Comparison of ENCODE assay signal across 11 cellular contexts in the genomic region with DNA sequence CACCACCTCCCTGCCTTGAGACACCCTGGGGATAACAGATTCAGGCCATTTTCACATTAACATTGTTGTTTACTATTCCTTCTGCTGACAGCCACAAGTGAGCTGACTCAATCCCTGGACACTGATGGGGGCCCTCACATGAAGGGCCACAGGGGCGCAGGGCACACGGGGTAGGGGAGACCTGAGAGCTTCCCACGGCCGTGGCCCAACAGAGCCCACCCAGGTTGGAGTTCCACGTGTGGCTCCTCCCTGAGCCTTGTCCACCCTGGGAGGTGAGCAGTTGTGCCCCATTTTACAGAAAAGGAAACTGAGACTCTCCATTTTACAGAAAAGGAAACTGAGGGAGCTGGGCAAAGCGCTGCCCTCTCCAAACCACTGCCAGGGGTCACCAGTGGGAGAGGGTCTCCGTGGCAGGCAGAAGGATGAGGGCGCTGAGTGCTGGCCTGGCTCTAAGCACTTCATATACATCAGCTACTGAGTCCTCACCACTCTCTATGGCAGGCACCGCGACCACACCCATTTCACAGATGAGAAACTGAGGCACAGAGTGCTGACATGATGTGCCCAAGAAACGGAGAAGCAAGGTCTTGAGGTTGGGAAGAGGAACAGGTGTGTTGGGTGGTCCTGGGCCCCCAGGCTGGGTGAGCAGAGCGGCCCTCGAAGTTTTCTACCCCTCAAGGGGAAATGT. TPM values are rescaled to one million over a fixed set of nuclear protein-coding genes. Genes with fewer than 3 reads are reported as not detected.
A peak's percentile ranks its signal among the peaks of the same experiment; 100 is the strongest.
DNase-seq lines count a peak whose midpoint lies in the region; ATAC-seq and TF ChIP-seq lines count a peak whose summit lies in the region.
"Had no signal": no experiment of that assay in that cellular context is flagged by ENCODE, and none has a peak within 500 bp of the region (broad histone marks: within the 10 kb centered on the region; RNA-seq: fewer than 3 reads in every experiment).

No MANE protein-coding gene starts in this region.

- no peak for ATAC-seq in stimulated activated naive CD8-positive, alpha-beta T cell treated with anti-CD3 and anti-CD28 coated beads, Interleukin-15, Interleukin-2, amounts not matched to agents 100 U/mL and 50 U/mL, for 24 hours
- ATAC-seq in naive thymus-derived CD8-positive, alpha-beta T cell, result no peak

- H3K36me3 Mint-ChIP-seq in stimulated activated naive CD8-positive, alpha-beta T cell treated with anti-CD3 and anti-CD28 coated beads, Interleukin-15, Interleukin-2, amounts not matched to agents 100 ng/mL and 50 ng/mL, for 24 hours (ENCODE audit: low read depth), result peaks cover 8% of the 10 kb centered on the region
- peaks cover 0 to 3% (median 0%) of the 10 kb centered on the region in 3 donors for H3K36me3 Mint-ChIP-seq in naive thymus-derived CD8-positive, alpha-beta T cell

- peaks cover 74% of the 10 kb centered on the region for H3K4me1 Mint-ChIP-seq in stimulated activated naive CD8-positive, alpha-beta T cell treated with anti-CD3 and anti-CD28 coated beads, Interleukin-15, Interleukin-2, amounts not matched to agents 100 ng/mL and 50 ng/mL, for 24 hours (ENCODE audit: low read depth)
- H3K4me1 Mint-ChIP-seq in naive thymus-derived CD8-positive, alpha-beta T cell, result peaks cover 44 to 76% (median 72%) of the 10 kb centered on the region in 4 donors

- no peak overlapping the region for H3K4me3 ChIP-seq in vagina
- H3K4me3 ChIP-seq: SJCRH30 had no signal

- H3K9me3 ChIP-seq in vagina, result no peaks in the 10 kb centered on the region
- H3K9me3 ChIP-seq: SJCRH30 had no signal

- H3K27me3 ChIP-seq in vagina, result no peaks in the 10 kb centered on the region
- H3K27me3 ChIP-seq: SJCRH30 had no signal

- no peak for TF ChIP-seq CTCF in vagina (IDR thresholded peaks at IDR 0.05)

- DNase-seq in stimulated activated naive CD8-positive, alpha-beta T cell treated with anti-CD3 and anti-CD28 coated beads, Interleukin-15, Interleukin-2, amounts not matched to agents 100 U/mL and 50 U/mL, for 24 hours, result no peak
- no peak for DNase-seq in naive thymus-derived CD8-positive, alpha-beta T cell
- no peak for DNase-seq in vagina (ENCODE audit: extremely low spot score in 2 of 2)
- no peak for DNase-seq in NOMO-1 (lab: John Stamatoyannopoulos, UW; ENCODE audit: unreplicated experiment in 2 of 2)
- DNase-seq in inferior parietal cortex (ENCODE audit: extremely low spot score), result no peak
- DNase-seq in activated gamma-delta T cell treated with Interleukin-2 at 50 U/mL for 16 hours, result no peak
- DNase-seq: HCEC 1CT, NCI-H2107 had no signal

- intact Hi-C loops in vagina (cut with DNase I), result no loop called here

- H3K27ac ChIP-seq in cingulate gyrus (ENCODE audit: low read depth, low read length) (peak overlapping the region; percentile 48), vagina (peak overlapping the region; percentile 99)
- H3K27ac ChIP-seq: SJCRH30 had no signal

- peak overlapping the region; percentile 90 for H3K27ac Mint-ChIP-seq in stimulated activated naive CD8-positive, alpha-beta T cell treated with anti-CD3 and anti-CD28 coated beads, Interleukin-15, Interleukin-2, amounts not matched to agents 100 ng/mL and 50 ng/mL, for 24 hours
- peak overlapping the region; percentile 66 to 99 (median 88) for H3K27ac Mint-ChIP-seq in naive thymus-derived CD8-positive, alpha-beta T cell

- H3K9me3 Mint-ChIP-seq in stimulated activated naive CD8-positive, alpha-beta T cell treated with anti-CD3 and anti-CD28 coated beads, Interleukin-15, Interleukin-2, amounts not matched to agents 100 ng/mL and 50 ng/mL, for 24 hours, result no peaks in the 10 kb centered on the region
- H3K9me3 Mint-ChIP-seq in naive thymus-derived CD8-positive, alpha-beta T cell, result no peaks in the 10 kb centered on the region

- peaks cover 95% of the 10 kb centered on the region for H3K4me1 ChIP-seq in vagina

- POLR2A ChIA-PET in naive thymus-derived CD8-positive, alpha-beta T cell (lab: Charles Lee), result interaction anchor here (1.0 to 5.6 kb wide), 3 partner anchors 8 to 103 kb away, joined by 3 to 53 read pairs (median 4); no protein-coding TSS in a partner anchor

- H3K4me3 Mint-ChIP-seq in stimulated activated naive CD8-positive, alpha-beta T cell treated with anti-CD3 and anti-CD28 coated beads, Interleukin-15, Interleukin-2, amounts not matched to agents 100 ng/mL and 50 ng/mL, for 24 hours, result peak overlapping the region; percentile 91
- peak overlapping the region; percentile 63 to 93 (median 87) for H3K4me3 Mint-ChIP-seq in naive thymus-derived CD8-positive, alpha-beta T cell

- H3K36me3 ChIP-seq in vagina, result no peaks in the 10 kb centered on the region
- H3K36me3 ChIP-seq: SJCRH30 had no signal

- no peak for TF ChIP-seq POLR2A in vagina (IDR thresholded peaks at IDR 0.05)

- H3K27me3 Mint-ChIP-seq in stimulated activated naive CD8-positive, alpha-beta T cell treated with anti-CD3 and anti-CD28 coated beads, Interleukin-15, Interleukin-2, amounts not matched to agents 100 ng/mL and 50 ng/mL, for 24 hours, result no peaks in the 10 kb centered on the region
- H3K27me3 Mint-ChIP-seq in naive thymus-derived CD8-positive, alpha-beta T cell, result no peaks in the 10 kb centered on the region

RNA-seq across cellular contexts. Expression of a gene that starts 2.3 kb away (rescaled TPM):
- total RNA-seq in naive thymus-derived CD8-positive, alpha-beta T cell, result 10 to 100 TPM; 33.8 to 35.6 TPM
- 10 to 100 TPM; 78.5 to 97.6 (median 96.0) TPM for polyA plus RNA-seq in naive thymus-derived CD8-positive, alpha-beta T cell
- total RNA-seq in vagina, result 78.6 TPM

RNA-seq across cellular contexts. Expression of a gene that starts 35.7 kb away (rescaled TPM):
- 10 to 100 TPM; 68.9 to 71.2 TPM for total RNA-seq in naive thymus-derived CD8-positive, alpha-beta T cell
- 10 to 100 TPM; 56.3 to 62.9 (median 56.9) TPM for polyA plus RNA-seq in naive thymus-derived CD8-positive, alpha-beta T cell
- 63.3 TPM for total RNA-seq in vagina

RNA-seq across cellular contexts. Expression of a gene that starts 52.2 kb away (rescaled TPM):
- under 1 TPM in 1 of 2 experiments, not detected in 1; 0.27 TPM for total RNA-seq in naive thymus-derived CD8-positive, alpha-beta T cell
- not detected for polyA plus RNA-seq in naive thymus-derived CD8-positive, alpha-beta T cell
- total RNA-seq in vagina, result 24.8 TPM
- total RNA-seq: SJCRH30 had no signal

Comparison
In these comparisons a context has a peak if more than half of its experiments do, and no peak if none do; other contexts are left out.
1. RNA of a gene that starts 52.2 kb away (total RNA-seq): 24.8 TPM in vagina (single experiment); 0.27 TPM in naive thymus-derived CD8-positive, alpha-beta T cell; every median in the first group is over 10 times any median in the second.